Comparison of ENCODE assay signal across 1 cellular context in the genomic region with DNA sequence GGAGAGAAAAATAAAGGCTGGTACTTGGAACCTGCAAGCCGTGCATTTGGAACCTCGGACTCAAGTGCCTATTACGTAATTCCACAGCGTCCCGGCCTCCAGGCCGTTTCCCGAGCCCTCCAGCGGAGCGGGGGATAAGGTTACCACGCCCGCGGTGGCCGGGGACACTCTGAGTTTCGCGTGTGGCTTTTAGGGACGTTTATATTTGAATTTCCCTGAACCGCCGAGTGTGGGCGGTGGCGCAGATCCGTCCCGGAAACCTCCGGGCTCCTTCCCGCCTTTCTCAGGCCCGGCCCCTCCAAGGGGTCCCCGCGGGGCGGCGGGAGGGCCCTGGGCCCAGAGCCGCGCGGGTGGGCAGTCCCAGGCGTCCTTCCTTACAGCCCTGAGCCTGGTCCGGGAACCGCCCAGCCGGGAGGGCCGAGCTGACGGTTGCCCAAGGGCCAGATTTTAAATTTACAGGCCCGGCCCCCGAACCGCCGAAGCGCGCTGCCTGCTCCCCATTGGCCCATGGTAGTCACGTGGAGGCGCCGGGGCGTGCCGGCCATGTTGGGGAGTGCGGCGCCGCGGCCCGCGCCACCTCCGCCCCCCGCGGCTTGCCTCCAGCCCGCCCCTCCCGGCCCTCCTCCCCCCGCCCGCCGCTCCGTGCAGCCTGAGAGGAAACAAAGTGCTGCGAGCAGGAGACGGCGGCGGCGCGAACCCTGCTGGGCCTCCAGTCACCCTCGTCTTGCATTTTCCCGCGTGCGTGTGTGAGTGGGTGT.
TF ChIP-seq lines count a peak whose summit lies in the region.

A gene with protein sequence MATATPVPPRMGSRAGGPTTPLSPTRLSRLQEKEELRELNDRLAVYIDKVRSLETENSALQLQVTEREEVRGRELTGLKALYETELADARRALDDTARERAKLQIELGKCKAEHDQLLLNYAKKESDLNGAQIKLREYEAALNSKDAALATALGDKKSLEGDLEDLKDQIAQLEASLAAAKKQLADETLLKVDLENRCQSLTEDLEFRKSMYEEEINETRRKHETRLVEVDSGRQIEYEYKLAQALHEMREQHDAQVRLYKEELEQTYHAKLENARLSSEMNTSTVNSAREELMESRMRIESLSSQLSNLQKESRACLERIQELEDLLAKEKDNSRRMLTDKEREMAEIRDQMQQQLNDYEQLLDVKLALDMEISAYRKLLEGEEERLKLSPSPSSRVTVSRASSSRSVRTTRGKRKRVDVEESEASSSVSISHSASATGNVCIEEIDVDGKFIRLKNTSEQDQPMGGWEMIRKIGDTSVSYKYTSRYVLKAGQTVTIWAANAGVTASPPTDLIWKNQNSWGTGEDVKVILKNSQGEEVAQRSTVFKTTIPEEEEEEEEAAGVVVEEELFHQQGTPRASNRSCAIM (plus strand): TSS at position 638 of the 758 bp plus-strand sequence. CDS start 373 bp downstream, outside the sequence.

TF ChIP-seq in HepG2, 621 proteins besides CTCF, POLR2A, EP300 and RAD21 (continued from another document):
- TF ChIP-seq, protein P1, sequence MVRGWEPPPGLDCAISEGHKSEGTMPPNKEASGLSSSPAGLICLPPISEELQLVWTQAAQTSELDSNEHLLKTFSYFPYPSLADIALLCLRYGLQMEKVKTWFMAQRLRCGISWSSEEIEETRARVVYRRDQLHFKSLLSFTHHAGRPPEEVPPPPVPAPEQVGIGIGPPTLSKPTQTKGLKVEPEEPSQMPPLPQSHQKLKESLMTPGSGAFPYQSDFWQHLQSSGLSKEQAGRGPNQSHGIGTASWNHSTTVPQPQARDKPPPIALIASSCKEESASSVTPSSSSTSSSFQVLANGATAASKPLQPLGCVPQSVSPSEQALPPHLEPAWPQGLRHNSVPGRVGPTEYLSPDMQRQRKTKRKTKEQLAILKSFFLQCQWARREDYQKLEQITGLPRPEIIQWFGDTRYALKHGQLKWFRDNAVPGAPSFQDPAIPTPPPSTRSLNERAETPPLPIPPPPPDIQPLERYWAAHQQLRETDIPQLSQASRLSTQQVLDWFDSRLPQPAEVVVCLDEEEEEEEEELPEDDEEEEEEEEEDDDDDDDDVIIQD (CRISPR knock-in tag; IDR thresholded peaks at IDR 0.05; ENCODE audit: low read depth): peak; percentile 30; the same call in 1 of the 2 replicates
- TF ChIP-seq KAT8 (CRISPR knock-in tag; IDR thresholded peaks at IDR 0.05) (peak; percentile 56; the same call in 1 of the 2 replicates), JUN (CRISPR knock-in tag; IDR thresholded peaks at IDR 0.05) (no peak), MXI1 (IDR thresholded peaks at IDR 0.05; ENCODE audit: borderline replicate concordance, low read depth, low read length) (peak; percentile 77; the same call in 1 of the 3 replicates), EEA1 (CRISPR knock-in tag; IDR thresholded peaks at IDR 0.05; ENCODE audit: borderline replicate concordance) (no peak), ZNF253 (CRISPR knock-in tag; IDR thresholded peaks at IDR 0.05; ENCODE audit: borderline replicate concordance) (no peak), ZSCAN12 (CRISPR knock-in tag; IDR thresholded peaks at IDR 0.05) (peak; percentile 75; the same call in 1 of the 2 replicates), BRD4 (CRISPR knock-in tag; IDR thresholded peaks at IDR 0.05) (peak; percentile 78; the same call in 1 of the 2 replicates), MBD4 (IDR thresholded peaks at IDR 0.05; ENCODE audit: borderline replicate concordance, low read length) (no peak), SIX4 (CRISPR knock-in tag; IDR thresholded peaks at IDR 0.05) (no peak), PHF8 (CRISPR knock-in tag; IDR thresholded peaks at IDR 0.05) (peak; percentile 62), NFE2L1 (CRISPR knock-in tag; IDR thresholded peaks at IDR 0.05; ENCODE audit: borderline replicate concordance) (no peak), ZNF274 (CRISPR knock-in tag; IDR thresholded peaks at IDR 0.05) (no peak), MXD4 (CRISPR knock-in tag; IDR thresholded peaks at IDR 0.05) (no peak), CHD4 (IDR thresholded peaks at IDR 0.05; ENCODE audit: borderline replicate concordance, low read length) (no peak), TMF1 (CRISPR knock-in tag; IDR thresholded peaks at IDR 0.05; ENCODE audit: low read depth) (no peak), SATB2 (CRISPR knock-in tag; IDR thresholded peaks at IDR 0.05) (no peak), ZNF296 (CRISPR knock-in tag; conservative IDR thresholded peaks at IDR 0.05) (no peak), XRCC5 (optimal IDR thresholded peaks at IDR 0.05; ENCODE audit: low read length) (peak; percentile 25), SNAPC2 (CRISPR knock-in tag; IDR thresholded peaks at IDR 0.05) (no peak), ZSCAN25 (CRISPR knock-in tag; IDR thresholded peaks at IDR 0.05) (no peak), SKI (IDR thresholded peaks at IDR 0.05; ENCODE audit: partially characterized antibody) (no peak), TGIF2 (CRISPR knock-in tag; IDR thresholded peaks at IDR 0.05) (peak; percentile 46; the same call in 1 of the 2 replicates), HIVEP1 (CRISPR knock-in tag; IDR thresholded peaks at IDR 0.05) (peak; percentile 84)
- TF ChIP-seq, protein P2, sequence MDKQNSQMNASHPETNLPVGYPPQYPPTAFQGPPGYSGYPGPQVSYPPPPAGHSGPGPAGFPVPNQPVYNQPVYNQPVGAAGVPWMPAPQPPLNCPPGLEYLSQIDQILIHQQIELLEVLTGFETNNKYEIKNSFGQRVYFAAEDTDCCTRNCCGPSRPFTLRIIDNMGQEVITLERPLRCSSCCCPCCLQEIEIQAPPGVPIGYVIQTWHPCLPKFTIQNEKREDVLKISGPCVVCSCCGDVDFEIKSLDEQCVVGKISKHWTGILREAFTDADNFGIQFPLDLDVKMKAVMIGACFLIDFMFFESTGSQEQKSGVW (CRISPR knock-in tag; IDR thresholded peaks at IDR 0.05; ENCODE audit: borderline replicate concordance): no peak
- TF ChIP-seq, protein P3, sequence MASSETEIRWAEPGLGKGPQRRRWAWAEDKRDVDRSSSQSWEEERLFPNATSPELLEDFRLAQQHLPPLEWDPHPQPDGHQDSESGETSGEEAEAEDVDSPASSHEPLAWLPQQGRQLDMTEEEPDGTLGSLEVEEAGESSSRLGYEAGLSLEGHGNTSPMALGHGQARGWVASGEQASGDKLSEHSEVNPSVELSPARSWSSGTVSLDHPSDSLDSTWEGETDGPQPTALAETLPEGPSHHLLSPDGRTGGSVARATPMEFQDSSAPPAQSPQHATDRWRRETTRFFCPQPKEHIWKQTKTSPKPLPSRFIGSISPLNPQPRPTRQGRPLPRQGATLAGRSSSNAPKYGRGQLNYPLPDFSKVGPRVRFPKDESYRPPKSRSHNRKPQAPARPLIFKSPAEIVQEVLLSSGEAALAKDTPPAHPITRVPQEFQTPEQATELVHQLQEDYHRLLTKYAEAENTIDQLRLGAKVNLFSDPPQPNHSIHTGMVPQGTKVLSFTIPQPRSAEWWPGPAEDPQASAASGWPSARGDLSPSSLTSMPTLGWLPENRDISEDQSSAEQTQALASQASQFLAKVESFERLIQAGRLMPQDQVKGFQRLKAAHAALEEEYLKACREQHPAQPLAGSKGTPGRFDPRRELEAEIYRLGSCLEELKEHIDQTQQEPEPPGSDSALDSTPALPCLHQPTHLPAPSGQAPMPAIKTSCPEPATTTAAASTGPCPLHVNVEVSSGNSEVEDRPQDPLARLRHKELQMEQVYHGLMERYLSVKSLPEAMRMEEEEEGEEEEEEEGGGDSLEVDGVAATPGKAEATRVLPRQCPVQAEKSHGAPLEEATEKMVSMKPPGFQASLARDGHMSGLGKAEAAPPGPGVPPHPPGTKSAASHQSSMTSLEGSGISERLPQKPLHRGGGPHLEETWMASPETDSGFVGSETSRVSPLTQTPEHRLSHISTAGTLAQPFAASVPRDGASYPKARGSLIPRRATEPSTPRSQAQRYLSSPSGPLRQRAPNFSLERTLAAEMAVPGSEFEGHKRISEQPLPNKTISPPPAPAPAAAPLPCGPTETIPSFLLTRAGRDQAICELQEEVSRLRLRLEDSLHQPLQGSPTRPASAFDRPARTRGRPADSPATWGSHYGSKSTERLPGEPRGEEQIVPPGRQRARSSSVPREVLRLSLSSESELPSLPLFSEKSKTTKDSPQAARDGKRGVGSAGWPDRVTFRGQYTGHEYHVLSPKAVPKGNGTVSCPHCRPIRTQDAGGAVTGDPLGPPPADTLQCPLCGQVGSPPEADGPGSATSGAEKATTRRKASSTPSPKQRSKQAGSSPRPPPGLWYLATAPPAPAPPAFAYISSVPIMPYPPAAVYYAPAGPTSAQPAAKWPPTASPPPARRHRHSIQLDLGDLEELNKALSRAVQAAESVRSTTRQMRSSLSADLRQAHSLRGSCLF (CRISPR knock-in tag; IDR thresholded peaks at IDR 0.05; ENCODE audit: borderline replicate concordance): peak; percentile 61; the same call in 1 of the 2 replicates
- TF ChIP-seq, protein P4, sequence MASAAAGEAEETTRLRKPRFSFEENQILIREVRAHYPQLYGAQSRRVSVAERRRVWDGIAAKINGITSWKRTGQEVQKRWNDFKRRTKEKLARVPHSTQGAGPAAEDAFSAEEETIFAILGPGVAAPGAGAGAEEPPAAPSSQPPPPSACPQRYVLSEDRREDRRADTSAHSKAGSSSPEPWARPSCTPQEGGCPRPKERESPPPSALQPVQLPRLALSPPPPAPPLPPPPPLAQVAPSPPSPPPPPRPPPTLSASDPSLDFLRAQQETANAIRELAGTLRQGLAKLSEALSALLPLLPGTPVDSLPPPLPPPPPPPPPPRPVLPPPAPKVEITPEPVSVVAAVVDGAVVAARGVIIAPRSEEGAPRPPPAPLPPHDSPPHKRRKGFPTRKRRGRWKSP (CRISPR knock-in tag; IDR thresholded peaks at IDR 0.05): no peak; the same call in 1 of the 2 replicates
- TF ChIP-seq, protein P5, sequence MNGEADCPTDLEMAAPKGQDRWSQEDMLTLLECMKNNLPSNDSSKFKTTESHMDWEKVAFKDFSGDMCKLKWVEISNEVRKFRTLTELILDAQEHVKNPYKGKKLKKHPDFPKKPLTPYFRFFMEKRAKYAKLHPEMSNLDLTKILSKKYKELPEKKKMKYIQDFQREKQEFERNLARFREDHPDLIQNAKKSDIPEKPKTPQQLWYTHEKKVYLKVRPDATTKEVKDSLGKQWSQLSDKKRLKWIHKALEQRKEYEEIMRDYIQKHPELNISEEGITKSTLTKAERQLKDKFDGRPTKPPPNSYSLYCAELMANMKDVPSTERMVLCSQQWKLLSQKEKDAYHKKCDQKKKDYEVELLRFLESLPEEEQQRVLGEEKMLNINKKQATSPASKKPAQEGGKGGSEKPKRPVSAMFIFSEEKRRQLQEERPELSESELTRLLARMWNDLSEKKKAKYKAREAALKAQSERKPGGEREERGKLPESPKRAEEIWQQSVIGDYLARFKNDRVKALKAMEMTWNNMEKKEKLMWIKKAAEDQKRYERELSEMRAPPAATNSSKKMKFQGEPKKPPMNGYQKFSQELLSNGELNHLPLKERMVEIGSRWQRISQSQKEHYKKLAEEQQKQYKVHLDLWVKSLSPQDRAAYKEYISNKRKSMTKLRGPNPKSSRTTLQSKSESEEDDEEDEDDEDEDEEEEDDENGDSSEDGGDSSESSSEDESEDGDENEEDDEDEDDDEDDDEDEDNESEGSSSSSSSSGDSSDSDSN (CRISPR knock-in tag; IDR thresholded peaks at IDR 0.05): peak; percentile 46; the same call in 1 of the 2 replicates
- TF ChIP-seq, protein P6, sequence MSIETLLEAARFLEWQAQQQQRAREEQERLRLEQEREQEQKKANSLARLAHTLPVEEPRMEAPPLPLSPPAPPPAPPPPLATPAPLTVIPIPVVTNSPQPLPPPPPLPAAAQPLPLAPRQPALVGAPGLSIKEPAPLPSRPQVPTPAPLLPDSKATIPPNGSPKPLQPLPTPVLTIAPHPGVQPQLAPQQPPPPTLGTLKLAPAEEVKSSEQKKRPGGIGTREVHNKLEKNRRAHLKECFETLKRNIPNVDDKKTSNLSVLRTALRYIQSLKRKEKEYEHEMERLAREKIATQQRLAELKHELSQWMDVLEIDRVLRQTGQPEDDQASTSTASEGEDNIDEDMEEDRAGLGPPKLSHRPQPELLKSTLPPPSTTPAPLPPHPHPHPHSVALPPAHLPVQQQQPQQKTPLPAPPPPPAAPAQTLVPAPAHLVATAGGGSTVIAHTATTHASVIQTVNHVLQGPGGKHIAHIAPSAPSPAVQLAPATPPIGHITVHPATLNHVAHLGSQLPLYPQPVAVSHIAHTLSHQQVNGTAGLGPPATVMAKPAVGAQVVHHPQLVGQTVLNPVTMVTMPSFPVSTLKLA (IDR thresholded peaks at IDR 0.05): no peak
- TF ChIP-seq, protein P7, sequence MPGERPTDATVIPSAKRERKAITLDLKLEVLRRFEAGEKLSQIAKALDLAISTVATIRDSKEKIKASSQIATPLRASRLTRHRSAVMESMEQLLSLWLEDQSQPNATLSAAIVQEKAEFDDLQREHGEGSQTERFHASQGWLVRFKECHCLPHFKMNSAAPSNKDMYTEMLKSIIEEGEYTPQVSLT (CRISPR knock-in tag; IDR thresholded peaks at IDR 0.05; ENCODE audit: borderline replicate concordance, low read depth): no peak
